ENCODE assay signal across 8 cellular contexts in genomic region chrX:134542485-134542884, GRCh38.
DNase-seq lines count a peak whose midpoint lies in the region; ATAC-seq lines count a peak whose summit lies in the region.

No MANE protein-coding gene starts in this region.

- ATAC-seq in HG03342 (IDR thresholded peaks at IDR 0.05; ENCODE audit: unreplicated experiment): peak; percentile 64

- DNase-seq in GM03348 (ENCODE audit: low spot score): peak; percentile 46
- DNase-seq in RPMI7951 (ENCODE audit: low read depth): peak; percentile 72
- DNase-seq in kidney glomerular epithelial cell (lab: John Stamatoyannopoulos, UW): peak; percentile 12
- no peak for DNase-seq in stimulated activated CD4-positive, alpha-beta T cell treated with anti-CD3 and anti-CD28 coated beads, Interleukin-4, amount 100 ng/mL, for 24 hours
- no peak for DNase-seq in stimulated activated CD4-positive, alpha-beta T cell treated with anti-CD3 and anti-CD28 coated beads, Interleukin-12 subunit alpha, Interleukin-12 subunit beta, amount 100 ng/mL, for 4 hours
- DNase-seq in activated T-cell treated with anti-CD3 and anti-CD28 coated beads, Interleukin-2, amount 50 U/mL, for 1 hour: no peak
- no peak for DNase-seq in cerebellar cortex (ENCODE audit: low spot score)

Comparison
In these comparisons a context has a peak if more than half of its experiments do, and no peak if none do; other contexts are left out.
1. DNase-seq: peak in GM03348 (single experiment), RPMI7951 (single experiment) and kidney glomerular epithelial cell (single experiment); none in stimulated activated CD4-positive, alpha-beta T cell treated with anti-CD3 and anti-CD28 coated beads, Interleukin-4, amount 100 ng/mL, for 24 hours (single experiment), stimulated activated CD4-positive, alpha-beta T cell treated with anti-CD3 and anti-CD28 coated beads, Interleukin-12 subunit alpha, Interleukin-12 subunit beta, amount 100 ng/mL, for 4 hours (single experiment), activated T-cell treated with anti-CD3 and anti-CD28 coated beads, Interleukin-2, amount 50 U/mL, for 1 hour (single experiment) and cerebellar cortex (single experiment).